Comparison of ENCODE assay signal across 33 cellular contexts in the genomic region with DNA sequence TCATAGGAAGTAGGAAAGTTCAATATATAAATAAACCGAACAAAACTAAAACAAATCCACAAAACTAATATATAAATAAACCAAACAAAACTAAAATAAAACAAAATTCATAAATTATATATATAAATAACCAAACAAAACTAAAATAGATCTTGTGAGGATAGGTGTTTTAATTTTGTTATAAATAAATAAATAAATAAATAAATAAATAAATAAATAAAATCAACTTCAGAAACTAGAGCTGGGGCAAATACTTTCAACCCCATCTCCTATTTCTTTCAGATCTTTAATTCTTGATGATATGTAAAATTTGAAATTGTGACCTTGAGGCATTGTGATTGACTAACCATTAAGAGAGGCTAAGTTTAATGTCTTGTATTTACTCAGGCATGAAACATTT.
"Had no signal": no experiment of that assay in that cellular context is flagged by ENCODE, and none has a peak within 500 bp of the region (broad histone marks: within the 10 kb centered on the region; RNA-seq: fewer than 3 reads in every experiment).

No MANE protein-coding gene starts in this region.

- ATAC-seq: activated CD4-positive, alpha-beta T cell treated with anti-CD3 and anti-CD28 coated beads for 36 hours; activated CD4-positive, CD25-positive, alpha-beta regulatory T cell treated with anti-CD3 and anti-CD28 coated beads, Interleukin-2, amount 50 U/mL, for 24 hours; activated CD8-positive, alpha-beta T cell treated with anti-CD3 and anti-CD28 coated beads, Interleukin-2, amount 10 ng/mL, durations not matched to agents 7 days and 5 days; body of pancreas; Panc1; WTC11 had no signal

- FAIRE-seq: astrocyte had no signal

- H3K27me3 Mint-ChIP-seq: activated CD4-positive, alpha-beta T cell treated with anti-CD3 and anti-CD28 coated beads for 36 hours; activated CD4-positive, alpha-beta T cell treated with anti-CD3 and anti-CD28 coated beads, Interleukin-2, amount 10 ng/mL, durations not matched to agents 7 days and 5 days; activated naive CD8-positive, alpha-beta T cell treated with anti-CD3 and anti-CD28 coated beads, Interleukin-2, amount 10 ng/mL, durations not matched to agents 7 days and 5 days; activated T-cell treated with anti-CD3 and anti-CD28 coated beads, Interleukin-2, amount 50 U/mL, for 24 hours had no signal

- H3K4me1 Mint-ChIP-seq: activated CD4-positive, alpha-beta T cell treated with anti-CD3 and anti-CD28 coated beads for 36 hours; activated CD4-positive, alpha-beta T cell treated with anti-CD3 and anti-CD28 coated beads, Interleukin-2, amount 10 ng/mL, durations not matched to agents 7 days and 5 days; activated naive CD4-positive, alpha-beta T cell treated with anti-CD3 and anti-CD28 coated beads, Interleukin-2, amount 50 U/mL, for 24 hours; activated naive CD8-positive, alpha-beta T cell treated with anti-CD3 and anti-CD28 coated beads, Interleukin-2, amount 10 ng/mL, durations not matched to agents 7 days and 5 days had no signal

- H3K9me3 ChIP-seq: adrenal gland, body of pancreas, SJSA1, SK-N-SH had no signal

- H3K36me3 ChIP-seq: adrenal gland, breast epithelium, MG63, SJSA1 had no signal

- H3K27me3 ChIP-seq: adrenal gland, body of pancreas, breast epithelium, MG63, SJSA1 had no signal

- H3K36me3 Mint-ChIP-seq: activated naive CD4-positive, alpha-beta T cell treated with anti-CD3 and anti-CD28 coated beads, Interleukin-2, amount 50 U/mL, for 24 hours; activated naive CD8-positive, alpha-beta T cell treated with anti-CD3 and anti-CD28 coated beads, Interleukin-2, amount 10 ng/mL, durations not matched to agents 7 days and 5 days had no signal

- H3K4me3 Mint-ChIP-seq: activated CD4-positive, alpha-beta T cell treated with anti-CD3 and anti-CD28 coated beads for 36 hours; activated CD4-positive, alpha-beta T cell treated with anti-CD3 and anti-CD28 coated beads, Interleukin-2, amount 10 ng/mL, durations not matched to agents 7 days and 5 days; activated CD8-positive, alpha-beta T cell treated with anti-CD3 and anti-CD28 coated beads, Interleukin-2, amount 10 ng/mL, durations not matched to agents 7 days and 5 days; activated naive CD4-positive, alpha-beta T cell treated with anti-CD3 and anti-CD28 coated beads, Interleukin-2, amount 50 U/mL, for 24 hours; activated naive CD8-positive, alpha-beta T cell treated with anti-CD3 and anti-CD28 coated beads, Interleukin-2, amount 10 ng/mL, durations not matched to agents 7 days and 5 days; activated T-cell treated with anti-CD3 and anti-CD28 coated beads, Interleukin-2, amount 50 U/mL, for 24 hours; T-helper 1 cell treated with Interleukin-12 subunit alpha and Interleukin-12 subunit beta and Interleukin-4 antibody, amounts not matched to agents 30 μg/mL and 1 μg/mL, for 36 hours; T-helper 2 cell treated with Interferon-gamma antibody and Interleukin-4, amounts not matched to agents 5 μg/mL and 100 μg/mL, for 36 hours; WTC11 had no signal

- H3K27ac Mint-ChIP-seq: activated CD4-positive, alpha-beta T cell treated with anti-CD3 and anti-CD28 coated beads for 36 hours; activated CD4-positive, alpha-beta T cell treated with anti-CD3 and anti-CD28 coated beads, Interleukin-2, amount 10 ng/mL, durations not matched to agents 7 days and 5 days; activated CD8-positive, alpha-beta T cell treated with anti-CD3 and anti-CD28 coated beads, Interleukin-2, amount 10 ng/mL, durations not matched to agents 7 days and 5 days; activated naive CD4-positive, alpha-beta T cell treated with anti-CD3 and anti-CD28 coated beads, Interleukin-2, amount 50 U/mL, for 24 hours; activated naive CD8-positive, alpha-beta T cell treated with anti-CD3 and anti-CD28 coated beads, Interleukin-2, amount 10 ng/mL, durations not matched to agents 7 days and 5 days; activated T-cell treated with anti-CD3 and anti-CD28 coated beads, Interleukin-2, amount 50 U/mL, for 24 hours; activated T-helper 2 cell treated with anti-CD3 and anti-CD28 coated beads, Interferon-gamma antibody, Interleukin-2, Interleukin-4, amounts not matched to agents 10 μg/mL and 5 μg/mL and 100 μg/mL, durations not matched to agents 14 hours and 24 hours and 36 hours; T-helper 1 cell treated with Interleukin-12 subunit alpha and Interleukin-12 subunit beta and Interleukin-4 antibody, amounts not matched to agents 30 μg/mL and 1 μg/mL, for 36 hours; T-helper 2 cell treated with Interferon-gamma antibody and Interleukin-4, amounts not matched to agents 5 μg/mL and 100 μg/mL, for 36 hours; WTC11 had no signal

- H3K4me3 ChIP-seq: adrenal gland, body of pancreas, breast epithelium, MG63, SJSA1 had no signal

- DNase-seq: activated CD4-positive, alpha-beta T cell treated with anti-CD3 and anti-CD28 coated beads for 36 hours; activated CD4-positive, alpha-beta T cell treated with anti-CD3 and anti-CD28 coated beads, Interleukin-2, amount 10 ng/mL, durations not matched to agents 7 days and 5 days; activated CD4-positive, alpha-beta T cell treated with anti-CD3 and anti-CD28 coated beads, Interleukin-2, amount 50 U/mL, for 48 hours; activated CD8-positive, alpha-beta T cell treated with anti-CD3 and anti-CD28 coated beads, Interleukin-2, amount 10 ng/mL, durations not matched to agents 7 days and 5 days; activated gamma-delta T cell; activated naive CD4-positive, alpha-beta T cell treated with Interleukin-2 at 50 U/mL for 16 hours; activated naive CD8-positive, alpha-beta T cell treated with anti-CD3 and anti-CD28 coated beads, Interleukin-2, amount 10 ng/mL, durations not matched to agents 7 days and 5 days; activated T-cell treated with anti-CD3 and anti-CD28 coated beads, Interleukin-2, amount 50 U/mL, for 24 hours; adrenal gland; body of pancreas; cerebellar nuclear complex; Karpas-422; MG63; NCI-H1048; NCI-H1105 treated with DMSO at 0.1 percent for 48 hours; NCI-H1436; NCI-H1694; NCI-H1930; NCI-H345; NCI-H524 treated with DMSO at 0.1 percent for 48 hours; RPMI8226; SHP77 treated with DMSO at 0.1 percent for 48 hours; SK-N-SH had no signal

- H3K4me1 ChIP-seq: adrenal gland, body of pancreas, breast epithelium, SJSA1 had no signal

- H3K27ac ChIP-seq: adrenal gland, body of pancreas, breast epithelium, SJSA1 had no signal
